Comparison of ENCODE assay signal across 8 cellular contexts in genomic region chr10:31759816-31760626, GRCh38.
A peak's percentile ranks its signal among the peaks of the same experiment; 100 is the strongest.
DNase-seq lines count a peak whose midpoint lies in the region; ATAC-seq, FAIRE-seq and TF ChIP-seq lines count a peak whose summit lies in the region.

No MANE protein-coding gene starts in this region.

- FAIRE-seq in GM12892 (lab: Jason Lieb, UNC), result peak; percentile 95

- H3K9me3 ChIP-seq in adrenal gland (replicated peaks in 1 of 3) (no peaks in the 10 kb centered on the region), parathyroid adenoma (ENCODE audit: control insufficient read depth, low read length) (no peaks in the 10 kb centered on the region), tibial nerve (no peaks in the 10 kb centered on the region)

- H3K4me1 ChIP-seq in adrenal gland (replicated peaks in 1 of 2) (peaks cover 10 to 37% of the 10 kb centered on the region in 2 donors), parathyroid adenoma (peaks cover 6% of the 10 kb centered on the region), tibial nerve (peaks cover 0 to 51% (median 12%) of the 10 kb centered on the region in 4 donors)

- TF ChIP-seq POLR2A in GM12892 (IDR thresholded peaks at IDR 0.05; ENCODE audit: low read depth, low read length), result peak; percentile 84; the same call in 1 of the 2 replicates
- TF ChIP-seq POLR2A in adrenal gland (IDR thresholded peaks at IDR 0.05), result peak; percentile 96 to 98
- TF ChIP-seq POLR2A in tibial nerve (IDR thresholded peaks at IDR 0.05), result peak; percentile 89 to 92

- no peak for TF ChIP-seq CTCF in adrenal gland (IDR thresholded peaks at IDR 0.05)
- TF ChIP-seq CTCF in parathyroid adenoma (IDR thresholded peaks at IDR 0.05), result no peak
- TF ChIP-seq CTCF in tibial nerve (IDR thresholded peaks at IDR 0.05), result peak in 2 of 5 experiments; percentile 18 to 30

- H2AFZ ChIP-seq in parathyroid adenoma, result peak overlapping the region; percentile 88

- DNase-seq in GM12892 (ENCODE audit: insufficient read length) (peak; percentile 94), NCI-H1436 treated with DMSO at 0.1 percent for 48 hours (lab: John Stamatoyannopoulos, UW) (peak; percentile 98), T follicular helper cell (ENCODE audit: low read depth) (peak; percentile 93), adrenal gland (peak; percentile 96 to 99 (median 98)), cardiac septum (ENCODE audit: low spot score) (peak; percentile 98), tibial nerve (ENCODE audit: low spot score in 2 of 2) (peak; percentile 93 to 94)

- 0% methylated on average over 8 to 61 of the region's 61 CpGs for WGBS in adrenal gland, 4 donors
- WGBS in tibial nerve, 2 donors, result 0 to 1% methylated on average over 12 to 50 of the region's 61 CpGs

- intact Hi-C loops in adrenal gland (cut with DNase I), result no loop called here
- intact Hi-C loops in cardiac septum (cut with DNase I), result loop anchor here (5.0 kb wide), 2 partner anchors 53 to 158 kb away; no protein-coding TSS in a partner anchor

- ATAC-seq in HG02840 (IDR thresholded peaks at IDR 0.05; ENCODE audit: low FRiP score, unreplicated experiment), result peak; percentile 95

- no peaks in the 10 kb centered on the region for H3K79me2 ChIP-seq in parathyroid adenoma

- H3K4me3 ChIP-seq in adrenal gland, result peak overlapping the region in 2 of 4 donors; percentile 62 to 69
- H3K4me3 ChIP-seq in parathyroid adenoma (ENCODE audit: low read depth, low read length), result peak overlapping the region; percentile 87
- H3K4me3 ChIP-seq in tibial nerve, result peak overlapping the region; percentile 73 to 91 (median 82)

- peak overlapping the region; percentile 90 to 97 (median 96) for H3K27ac ChIP-seq in adrenal gland
- H3K27ac ChIP-seq in parathyroid adenoma, result peak overlapping the region; percentile 84
- peak overlapping the region; percentile 94 to 99 (median 96) for H3K27ac ChIP-seq in tibial nerve

- peak; percentile 28 to 97 for TF ChIP-seq EP300 in tibial nerve (IDR thresholded peaks at IDR 0.05)

- H3K36me3 ChIP-seq in adrenal gland (replicated peaks in 1 of 2) (no peaks in the 10 kb centered on the region), parathyroid adenoma (ENCODE audit: control insufficient read depth, insufficient read depth, low read length) (no peaks in the 10 kb centered on the region), tibial nerve (no peaks in the 10 kb centered on the region)

- H3K27me3 ChIP-seq in adrenal gland, result no peaks in the 10 kb centered on the region
- no peaks in the 10 kb centered on the region for H3K27me3 ChIP-seq in parathyroid adenoma (ENCODE audit: control insufficient read depth, insufficient read depth, low read length)
- no peaks in the 10 kb centered on the region for H3K27me3 ChIP-seq in tibial nerve

- peak overlapping the region; percentile 10 for H3K9ac ChIP-seq in parathyroid adenoma

- H3K4me2 ChIP-seq in parathyroid adenoma (ENCODE audit: low read length), result peak overlapping the region; percentile 89
